Comparison of ENCODE assay signal across 21 cellular contexts in the genomic region with DNA sequence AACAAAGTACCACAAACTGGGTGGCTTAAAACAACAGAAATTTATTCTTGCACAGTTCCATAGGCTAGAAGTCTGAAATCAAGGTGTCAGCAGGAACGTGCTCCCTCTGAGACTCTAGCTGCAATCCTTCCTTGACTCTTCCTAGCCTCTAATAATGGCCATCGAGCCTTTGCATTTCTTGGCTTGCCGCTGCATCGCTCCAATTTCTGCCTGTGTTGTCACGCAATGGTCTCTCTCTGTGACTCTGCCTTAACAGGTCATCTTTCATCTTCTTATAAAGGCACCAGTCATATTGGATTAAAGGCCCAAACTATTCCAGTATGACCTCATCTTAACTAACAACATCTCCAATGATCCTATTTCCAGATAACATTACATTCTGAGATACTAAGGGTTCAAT.
"Had no signal": no experiment of that assay in that cellular context is flagged by ENCODE, and none has a peak within 500 bp of the region (broad histone marks: within the 10 kb centered on the region; RNA-seq: fewer than 3 reads in every experiment).

No MANE protein-coding gene starts in this region.

- H3K9me3 ChIP-seq: pancreas, tibial artery, upper lobe of right lung, vagina had no signal

- H3K9me3 Mint-ChIP-seq: neural crest cell; stimulated activated naive CD8-positive, alpha-beta T cell treated with anti-CD3 and anti-CD28 coated beads, Interleukin-15, Interleukin-2, amounts not matched to agents 100 ng/mL and 50 ng/mL, for 24 hours had no signal

- H3K36me3 ChIP-seq: pancreas, tibial artery, upper lobe of right lung, vagina had no signal

- H3K4me3 Mint-ChIP-seq: naive thymus-derived CD4-positive, alpha-beta T cell; neural crest cell; stimulated activated memory B cell treated with anti-CD40 and anti-IgM and Interleukin-4, amounts not matched to agents 10 μg/mL and 1 μg/mL and 100 μg/mL, for 72 hours; stimulated activated naive CD8-positive, alpha-beta T cell treated with anti-CD3 and anti-CD28 coated beads, Interleukin-15, Interleukin-2, amounts not matched to agents 100 ng/mL and 50 ng/mL, for 24 hours had no signal

- H3K27me3 Mint-ChIP-seq: naive thymus-derived CD4-positive, alpha-beta T cell; progenitor cell of endocrine pancreas; stimulated activated memory B cell treated with anti-CD40 and anti-IgM and Interleukin-4, amounts not matched to agents 10 μg/mL and 1 μg/mL and 100 μg/mL, for 72 hours had no signal

- H3K27ac ChIP-seq: hepatocyte, pancreas, tibial artery, upper lobe of right lung, vagina had no signal

- H3K79me2 ChIP-seq: hepatocyte had no signal

- H3K36me3 Mint-ChIP-seq: naive thymus-derived CD4-positive, alpha-beta T cell; stimulated activated memory B cell treated with anti-CD40 and anti-IgM and Interleukin-4, amounts not matched to agents 10 μg/mL and 1 μg/mL and 100 μg/mL, for 72 hours had no signal

- H3K27me3 ChIP-seq: dorsolateral prefrontal cortex, hepatocyte, pancreas, tibial artery, upper lobe of right lung, vagina had no signal

- DNase-seq: cortex of kidney; dorsolateral prefrontal cortex; effector CD8-positive, alpha-beta T cell; foreskin melanocyte; head of caudate nucleus; mammary epithelial cell; naive thymus-derived CD4-positive, alpha-beta T cell; occipital lobe; pancreas; right cardiac atrium; stimulated activated CD4-positive, alpha-beta T cell treated with anti-CD3 and anti-CD28 coated beads, Interleukin-4, amount 100 ng/mL, for 24 hours; tibial artery; upper lobe of right lung had no signal

- ATAC-seq: left lobe of liver; right cardiac atrium; stimulated activated memory B cell treated with anti-CD40 and anti-IgM and Interleukin-4, amounts not matched to agents 10 μg/mL and 1 μg/mL and 100 μg/mL, for 72 hours had no signal

- H3K27ac Mint-ChIP-seq: naive thymus-derived CD4-positive, alpha-beta T cell; progenitor cell of endocrine pancreas; stimulated activated memory B cell treated with anti-CD40 and anti-IgM and Interleukin-4, amounts not matched to agents 10 μg/mL and 1 μg/mL and 100 μg/mL, for 72 hours; stimulated activated naive CD8-positive, alpha-beta T cell treated with anti-CD3 and anti-CD28 coated beads, Interleukin-15, Interleukin-2, amounts not matched to agents 100 ng/mL and 50 ng/mL, for 24 hours had no signal

- H3K4me1 ChIP-seq: pancreas, vagina had no signal

- H3K4me2 ChIP-seq: hepatocyte, smooth muscle cell had no signal

- H3K4me1 Mint-ChIP-seq: stimulated activated memory B cell treated with anti-CD40 and anti-IgM and Interleukin-4, amounts not matched to agents 10 μg/mL and 1 μg/mL and 100 μg/mL, for 72 hours had no signal

- H2AFZ ChIP-seq: hepatocyte had no signal

- H3K4me3 ChIP-seq: dorsolateral prefrontal cortex, hepatocyte, pancreas, smooth muscle cell, tibial artery, upper lobe of right lung, vagina had no signal
